Comparison of ENCODE assay signal across 1 cellular context in the genomic region with DNA sequence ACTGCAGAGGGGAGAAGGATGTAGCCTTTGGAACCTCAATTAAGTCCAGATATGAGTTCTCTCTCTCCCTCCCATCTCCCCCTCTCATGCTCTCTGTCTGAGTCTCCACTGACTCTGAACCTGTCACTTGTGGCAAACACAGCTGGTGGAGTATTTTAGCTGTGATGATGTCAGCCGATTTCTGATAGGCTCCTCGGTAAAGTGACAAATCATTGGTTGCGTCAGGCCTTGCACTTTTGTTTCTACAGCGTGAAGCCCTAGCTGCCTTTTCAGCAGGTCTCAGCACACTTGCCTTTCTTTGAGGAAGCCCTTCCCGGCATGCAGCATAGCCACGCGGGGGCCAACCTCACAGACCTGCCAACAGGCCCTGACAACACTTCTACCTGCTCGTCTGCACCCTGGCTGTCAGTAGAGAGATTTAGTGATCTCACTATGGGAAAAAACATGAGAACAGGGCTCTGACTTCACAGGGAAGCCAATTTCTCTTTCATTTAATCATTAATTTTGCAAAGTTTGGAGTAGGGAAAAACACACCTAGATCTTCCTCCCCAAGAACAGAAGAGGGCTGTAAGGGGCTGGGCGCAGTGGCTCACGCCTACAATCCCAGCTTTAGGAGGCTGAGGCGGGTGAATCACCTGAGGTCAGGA.
TF ChIP-seq lines count a peak whose summit lies in the region.

No MANE protein-coding gene starts in this region.

TF ChIP-seq in K562, 482 proteins besides CTCF, POLR2A, EP300 and RAD21 (continued from another document and continues in another):
- TF ChIP-seq JUNB (CRISPR knock-in tag; conservative IDR thresholded peaks at IDR 0.05) = no peak
- no peak for TF ChIP-seq RFX1 (IDR thresholded peaks at IDR 0.05)
- TF ChIP-seq MAFK (IDR thresholded peaks at IDR 0.05; ENCODE audit: low read length) = peak; percentile 71
- no peak for TF ChIP-seq RBM22 (IDR thresholded peaks at IDR 0.05; ENCODE audit: low read depth, low read length, poor library complexity, severe bottlenecking)
- TF ChIP-seq GABPB1 (CRISPR knock-in tag; IDR thresholded peaks at IDR 0.05) = no peak
- TF ChIP-seq, protein P1, sequence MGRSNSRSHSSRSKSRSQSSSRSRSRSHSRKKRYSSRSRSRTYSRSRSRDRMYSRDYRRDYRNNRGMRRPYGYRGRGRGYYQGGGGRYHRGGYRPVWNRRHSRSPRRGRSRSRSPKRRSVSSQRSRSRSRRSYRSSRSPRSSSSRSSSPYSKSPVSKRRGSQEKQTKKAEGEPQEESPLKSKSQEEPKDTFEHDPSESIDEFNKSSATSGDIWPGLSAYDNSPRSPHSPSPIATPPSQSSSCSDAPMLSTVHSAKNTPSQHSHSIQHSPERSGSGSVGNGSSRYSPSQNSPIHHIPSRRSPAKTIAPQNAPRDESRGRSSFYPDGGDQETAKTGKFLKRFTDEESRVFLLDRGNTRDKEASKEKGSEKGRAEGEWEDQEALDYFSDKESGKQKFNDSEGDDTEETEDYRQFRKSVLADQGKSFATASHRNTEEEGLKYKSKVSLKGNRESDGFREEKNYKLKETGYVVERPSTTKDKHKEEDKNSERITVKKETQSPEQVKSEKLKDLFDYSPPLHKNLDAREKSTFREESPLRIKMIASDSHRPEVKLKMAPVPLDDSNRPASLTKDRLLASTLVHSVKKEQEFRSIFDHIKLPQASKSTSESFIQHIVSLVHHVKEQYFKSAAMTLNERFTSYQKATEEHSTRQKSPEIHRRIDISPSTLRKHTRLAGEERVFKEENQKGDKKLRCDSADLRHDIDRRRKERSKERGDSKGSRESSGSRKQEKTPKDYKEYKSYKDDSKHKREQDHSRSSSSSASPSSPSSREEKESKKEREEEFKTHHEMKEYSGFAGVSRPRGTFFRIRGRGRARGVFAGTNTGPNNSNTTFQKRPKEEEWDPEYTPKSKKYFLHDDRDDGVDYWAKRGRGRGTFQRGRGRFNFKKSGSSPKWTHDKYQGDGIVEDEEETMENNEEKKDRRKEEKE (IDR thresholded peaks at IDR 0.05; ENCODE audit: borderline replicate concordance in 1 of 2, control insufficient read depth in 1 of 2, low read depth in 2 of 2, low read length in 1 of 2) = 0 out of 4 replicates have a peak, but pooled peaks of 1 of the 2 experiments have one; percentile 54
- peak; percentile 86 for TF ChIP-seq NUFIP1 (IDR thresholded peaks at IDR 0.05; ENCODE audit: partially characterized antibody)
- no peak for TF ChIP-seq KAT2B (IDR thresholded peaks at IDR 0.05; ENCODE audit: low read depth, low read length)
- TF ChIP-seq, protein P2, sequence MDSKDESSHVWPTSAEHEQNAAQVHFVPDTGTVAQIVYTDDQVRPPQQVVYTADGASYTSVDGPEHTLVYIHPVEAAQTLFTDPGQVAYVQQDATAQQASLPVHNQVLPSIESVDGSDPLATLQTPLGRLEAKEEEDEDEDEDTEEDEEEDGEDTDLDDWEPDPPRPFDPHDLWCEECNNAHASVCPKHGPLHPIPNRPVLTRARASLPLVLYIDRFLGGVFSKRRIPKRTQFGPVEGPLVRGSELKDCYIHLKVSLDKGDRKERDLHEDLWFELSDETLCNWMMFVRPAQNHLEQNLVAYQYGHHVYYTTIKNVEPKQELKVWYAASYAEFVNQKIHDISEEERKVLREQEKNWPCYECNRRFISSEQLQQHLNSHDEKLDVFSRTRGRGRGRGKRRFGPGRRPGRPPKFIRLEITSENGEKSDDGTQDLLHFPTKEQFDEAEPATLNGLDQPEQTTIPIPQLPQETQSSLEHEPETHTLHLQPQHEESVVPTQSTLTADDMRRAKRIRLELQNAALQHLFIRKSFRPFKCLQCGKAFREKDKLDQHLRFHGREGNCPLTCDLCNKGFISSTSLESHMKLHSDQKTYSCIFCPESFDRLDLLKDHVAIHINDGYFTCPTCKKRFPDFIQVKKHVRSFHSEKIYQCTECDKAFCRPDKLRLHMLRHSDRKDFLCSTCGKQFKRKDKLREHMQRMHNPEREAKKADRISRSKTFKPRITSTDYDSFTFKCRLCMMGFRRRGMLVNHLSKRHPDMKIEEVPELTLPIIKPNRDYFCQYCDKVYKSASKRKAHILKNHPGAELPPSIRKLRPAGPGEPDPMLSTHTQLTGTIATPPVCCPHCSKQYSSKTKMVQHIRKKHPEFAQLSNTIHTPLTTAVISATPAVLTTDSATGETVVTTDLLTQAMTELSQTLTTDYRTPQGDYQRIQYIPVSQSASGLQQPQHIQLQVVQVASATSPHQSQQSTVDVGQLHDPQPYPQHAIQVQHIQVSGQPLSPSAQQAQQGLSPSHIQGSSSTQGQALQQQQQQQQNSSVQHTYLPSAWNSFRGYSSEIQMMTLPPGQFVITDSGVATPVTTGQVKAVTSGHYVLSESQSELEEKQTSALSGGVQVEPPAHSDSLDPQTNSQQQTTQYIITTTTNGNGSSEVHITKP (IDR thresholded peaks at IDR 0.05; ENCODE audit: partially characterized antibody) = no peak
- TF ChIP-seq, protein P3, sequence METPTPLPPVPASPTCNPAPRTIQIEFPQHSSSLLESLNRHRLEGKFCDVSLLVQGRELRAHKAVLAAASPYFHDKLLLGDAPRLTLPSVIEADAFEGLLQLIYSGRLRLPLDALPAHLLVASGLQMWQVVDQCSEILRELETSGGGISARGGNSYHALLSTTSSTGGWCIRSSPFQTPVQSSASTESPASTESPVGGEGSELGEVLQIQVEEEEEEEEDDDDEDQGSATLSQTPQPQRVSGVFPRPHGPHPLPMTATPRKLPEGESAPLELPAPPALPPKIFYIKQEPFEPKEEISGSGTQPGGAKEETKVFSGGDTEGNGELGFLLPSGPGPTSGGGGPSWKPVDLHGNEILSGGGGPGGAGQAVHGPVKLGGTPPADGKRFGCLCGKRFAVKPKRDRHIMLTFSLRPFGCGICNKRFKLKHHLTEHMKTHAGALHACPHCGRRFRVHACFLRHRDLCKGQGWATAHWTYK (CRISPR knock-in tag; IDR thresholded peaks at IDR 0.05) = no peak
- no peak for TF ChIP-seq ZNF561 (CRISPR knock-in tag; conservative IDR thresholded peaks at IDR 0.05)
- TF ChIP-seq, protein P4, sequence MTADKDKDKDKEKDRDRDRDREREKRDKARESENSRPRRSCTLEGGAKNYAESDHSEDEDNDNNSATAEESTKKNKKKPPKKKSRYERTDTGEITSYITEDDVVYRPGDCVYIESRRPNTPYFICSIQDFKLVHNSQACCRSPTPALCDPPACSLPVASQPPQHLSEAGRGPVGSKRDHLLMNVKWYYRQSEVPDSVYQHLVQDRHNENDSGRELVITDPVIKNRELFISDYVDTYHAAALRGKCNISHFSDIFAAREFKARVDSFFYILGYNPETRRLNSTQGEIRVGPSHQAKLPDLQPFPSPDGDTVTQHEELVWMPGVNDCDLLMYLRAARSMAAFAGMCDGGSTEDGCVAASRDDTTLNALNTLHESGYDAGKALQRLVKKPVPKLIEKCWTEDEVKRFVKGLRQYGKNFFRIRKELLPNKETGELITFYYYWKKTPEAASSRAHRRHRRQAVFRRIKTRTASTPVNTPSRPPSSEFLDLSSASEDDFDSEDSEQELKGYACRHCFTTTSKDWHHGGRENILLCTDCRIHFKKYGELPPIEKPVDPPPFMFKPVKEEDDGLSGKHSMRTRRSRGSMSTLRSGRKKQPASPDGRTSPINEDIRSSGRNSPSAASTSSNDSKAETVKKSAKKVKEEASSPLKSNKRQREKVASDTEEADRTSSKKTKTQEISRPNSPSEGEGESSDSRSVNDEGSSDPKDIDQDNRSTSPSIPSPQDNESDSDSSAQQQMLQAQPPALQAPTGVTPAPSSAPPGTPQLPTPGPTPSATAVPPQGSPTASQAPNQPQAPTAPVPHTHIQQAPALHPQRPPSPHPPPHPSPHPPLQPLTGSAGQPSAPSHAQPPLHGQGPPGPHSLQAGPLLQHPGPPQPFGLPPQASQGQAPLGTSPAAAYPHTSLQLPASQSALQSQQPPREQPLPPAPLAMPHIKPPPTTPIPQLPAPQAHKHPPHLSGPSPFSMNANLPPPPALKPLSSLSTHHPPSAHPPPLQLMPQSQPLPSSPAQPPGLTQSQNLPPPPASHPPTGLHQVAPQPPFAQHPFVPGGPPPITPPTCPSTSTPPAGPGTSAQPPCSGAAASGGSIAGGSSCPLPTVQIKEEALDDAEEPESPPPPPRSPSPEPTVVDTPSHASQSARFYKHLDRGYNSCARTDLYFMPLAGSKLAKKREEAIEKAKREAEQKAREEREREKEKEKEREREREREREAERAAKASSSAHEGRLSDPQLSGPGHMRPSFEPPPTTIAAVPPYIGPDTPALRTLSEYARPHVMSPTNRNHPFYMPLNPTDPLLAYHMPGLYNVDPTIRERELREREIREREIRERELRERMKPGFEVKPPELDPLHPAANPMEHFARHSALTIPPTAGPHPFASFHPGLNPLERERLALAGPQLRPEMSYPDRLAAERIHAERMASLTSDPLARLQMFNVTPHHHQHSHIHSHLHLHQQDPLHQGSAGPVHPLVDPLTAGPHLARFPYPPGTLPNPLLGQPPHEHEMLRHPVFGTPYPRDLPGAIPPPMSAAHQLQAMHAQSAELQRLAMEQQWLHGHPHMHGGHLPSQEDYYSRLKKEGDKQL (CRISPR knock-in tag; IDR thresholded peaks at IDR 0.05; ENCODE audit: borderline replicate concordance) = no peak
- TF ChIP-seq EWSR1 (IDR thresholded peaks at IDR 0.05; ENCODE audit: borderline replicate concordance, low read depth, partially characterized antibody) = no peak
- no peak for TF ChIP-seq ZBED1 (IDR thresholded peaks at IDR 0.05)
- peak; percentile 11; the same call in 1 of the 2 replicates for TF ChIP-seq ZBTB1 (CRISPR knock-in tag; IDR thresholded peaks at IDR 0.05; ENCODE audit: borderline replicate concordance, low read depth)
- TF ChIP-seq IFI16 (CRISPR knock-in tag; IDR thresholded peaks at IDR 0.05) = no peak
- TF ChIP-seq XRCC5 (IDR thresholded peaks at IDR 0.05; ENCODE audit: low read depth, low read length) = 0 out of 2 replicates have a peak, but pooled peaks have one; percentile 21
- no peak for TF ChIP-seq KDM2B (CRISPR knock-in tag; IDR thresholded peaks at IDR 0.05)
- TF ChIP-seq, protein P5, sequence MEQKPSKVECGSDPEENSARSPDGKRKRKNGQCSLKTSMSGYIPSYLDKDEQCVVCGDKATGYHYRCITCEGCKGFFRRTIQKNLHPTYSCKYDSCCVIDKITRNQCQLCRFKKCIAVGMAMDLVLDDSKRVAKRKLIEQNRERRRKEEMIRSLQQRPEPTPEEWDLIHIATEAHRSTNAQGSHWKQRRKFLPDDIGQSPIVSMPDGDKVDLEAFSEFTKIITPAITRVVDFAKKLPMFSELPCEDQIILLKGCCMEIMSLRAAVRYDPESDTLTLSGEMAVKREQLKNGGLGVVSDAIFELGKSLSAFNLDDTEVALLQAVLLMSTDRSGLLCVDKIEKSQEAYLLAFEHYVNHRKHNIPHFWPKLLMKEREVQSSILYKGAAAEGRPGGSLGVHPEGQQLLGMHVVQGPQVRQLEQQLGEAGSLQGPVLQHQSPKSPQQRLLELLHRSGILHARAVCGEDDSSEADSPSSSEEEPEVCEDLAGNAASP (IDR thresholded peaks at IDR 0.05) = no peak
- TF ChIP-seq, protein P6, sequence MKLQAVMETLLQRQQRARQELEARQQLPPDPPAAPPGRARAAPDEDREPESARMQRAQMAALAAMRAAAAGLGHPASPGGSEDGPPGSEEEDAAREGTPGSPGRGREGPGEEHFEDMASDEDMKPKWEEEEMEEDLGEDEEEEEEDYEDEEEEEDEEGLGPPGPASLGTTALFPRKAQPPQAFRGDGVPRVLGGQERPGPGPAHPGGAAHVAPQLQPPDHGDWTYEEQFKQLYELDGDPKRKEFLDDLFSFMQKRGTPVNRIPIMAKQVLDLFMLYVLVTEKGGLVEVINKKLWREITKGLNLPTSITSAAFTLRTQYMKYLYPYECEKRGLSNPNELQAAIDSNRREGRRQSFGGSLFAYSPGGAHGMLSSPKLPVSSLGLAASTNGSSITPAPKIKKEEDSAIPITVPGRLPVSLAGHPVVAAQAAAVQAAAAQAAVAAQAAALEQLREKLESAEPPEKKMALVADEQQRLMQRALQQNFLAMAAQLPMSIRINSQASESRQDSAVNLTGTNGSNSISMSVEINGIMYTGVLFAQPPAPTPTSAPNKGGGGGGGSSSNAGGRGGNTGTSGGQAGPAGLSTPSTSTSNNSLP (IDR thresholded peaks at IDR 0.05; ENCODE audit: borderline replicate concordance, low read depth, low read length) = peak; percentile 60; the same call in 1 of the 2 replicates
- no peak for TF ChIP-seq CHD4 (IDR thresholded peaks at IDR 0.05; ENCODE audit: insufficient read depth, insufficient replicate concordance, low read depth, low read length, poor library complexity, severe bottlenecking)
- TF ChIP-seq, protein P7, sequence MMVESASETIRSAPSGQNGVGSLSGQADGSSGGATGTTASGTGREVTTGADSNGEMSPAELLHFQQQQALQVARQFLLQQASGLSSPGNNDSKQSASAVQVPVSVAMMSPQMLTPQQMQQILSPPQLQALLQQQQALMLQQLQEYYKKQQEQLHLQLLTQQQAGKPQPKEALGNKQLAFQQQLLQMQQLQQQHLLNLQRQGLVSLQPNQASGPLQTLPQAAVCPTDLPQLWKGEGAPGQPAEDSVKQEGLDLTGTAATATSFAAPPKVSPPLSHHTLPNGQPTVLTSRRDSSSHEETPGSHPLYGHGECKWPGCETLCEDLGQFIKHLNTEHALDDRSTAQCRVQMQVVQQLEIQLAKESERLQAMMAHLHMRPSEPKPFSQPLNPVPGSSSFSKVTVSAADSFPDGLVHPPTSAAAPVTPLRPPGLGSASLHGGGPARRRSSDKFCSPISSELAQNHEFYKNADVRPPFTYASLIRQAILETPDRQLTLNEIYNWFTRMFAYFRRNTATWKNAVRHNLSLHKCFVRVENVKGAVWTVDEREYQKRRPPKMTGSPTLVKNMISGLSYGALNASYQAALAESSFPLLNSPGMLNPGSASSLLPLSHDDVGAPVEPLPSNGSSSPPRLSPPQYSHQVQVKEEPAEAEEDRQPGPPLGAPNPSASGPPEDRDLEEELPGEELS (CRISPR knock-in tag; IDR thresholded peaks at IDR 0.05; ENCODE audit: borderline replicate concordance) = 0 out of 2 replicates have a peak, but pooled peaks have one; percentile 46
- TF ChIP-seq, protein P8, sequence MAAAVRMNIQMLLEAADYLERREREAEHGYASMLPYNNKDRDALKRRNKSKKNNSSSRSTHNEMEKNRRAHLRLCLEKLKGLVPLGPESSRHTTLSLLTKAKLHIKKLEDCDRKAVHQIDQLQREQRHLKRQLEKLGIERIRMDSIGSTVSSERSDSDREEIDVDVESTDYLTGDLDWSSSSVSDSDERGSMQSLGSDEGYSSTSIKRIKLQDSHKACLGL (CRISPR knock-in tag; IDR thresholded peaks at IDR 0.05; ENCODE audit: borderline replicate concordance, poor library complexity, severe bottlenecking) = no peak
- TF ChIP-seq GATAD2A (IDR thresholded peaks at IDR 0.05) = no peak
- TF ChIP-seq C11orf30 (IDR thresholded peaks at IDR 0.05; ENCODE audit: low read depth) = peak; percentile 88
- no peak; the same call in 1 of the 2 replicates for TF ChIP-seq ZNF644 (tag; IDR thresholded peaks at IDR 0.05; ENCODE audit: low read depth)
- no peak; the same call in 1 of the 2 replicates for TF ChIP-seq BCOR (IDR thresholded peaks at IDR 0.05)
- TF ChIP-seq, protein P9, sequence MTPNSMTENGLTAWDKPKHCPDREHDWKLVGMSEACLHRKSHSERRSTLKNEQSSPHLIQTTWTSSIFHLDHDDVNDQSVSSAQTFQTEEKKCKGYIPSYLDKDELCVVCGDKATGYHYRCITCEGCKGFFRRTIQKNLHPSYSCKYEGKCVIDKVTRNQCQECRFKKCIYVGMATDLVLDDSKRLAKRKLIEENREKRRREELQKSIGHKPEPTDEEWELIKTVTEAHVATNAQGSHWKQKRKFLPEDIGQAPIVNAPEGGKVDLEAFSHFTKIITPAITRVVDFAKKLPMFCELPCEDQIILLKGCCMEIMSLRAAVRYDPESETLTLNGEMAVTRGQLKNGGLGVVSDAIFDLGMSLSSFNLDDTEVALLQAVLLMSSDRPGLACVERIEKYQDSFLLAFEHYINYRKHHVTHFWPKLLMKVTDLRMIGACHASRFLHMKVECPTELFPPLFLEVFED (CRISPR knock-in tag; conservative IDR thresholded peaks at IDR 0.05) = no peak
- no peak for TF ChIP-seq RHOXF2B (CRISPR knock-in tag; conservative IDR thresholded peaks at IDR 0.05)
- no peak for TF ChIP-seq PTRF (tag; IDR thresholded peaks at IDR 0.05)
- TF ChIP-seq ZNF239 (CRISPR knock-in tag; IDR thresholded peaks at IDR 0.05) = no peak
- TF ChIP-seq CEBPB (tag; IDR thresholded peaks at IDR 0.05) = peak; percentile 97
- no peak for TF ChIP-seq GATAD2B (IDR thresholded peaks at IDR 0.05; ENCODE audit: borderline replicate concordance)
- TF ChIP-seq NR2C1 (IDR thresholded peaks at IDR 0.05) = no peak; the same call in 1 of the 2 replicates
- no peak for TF ChIP-seq NR2C1 (tag; IDR thresholded peaks at IDR 0.05)
